ENCODE assay signal across 9 cellular contexts in the genomic region with DNA sequence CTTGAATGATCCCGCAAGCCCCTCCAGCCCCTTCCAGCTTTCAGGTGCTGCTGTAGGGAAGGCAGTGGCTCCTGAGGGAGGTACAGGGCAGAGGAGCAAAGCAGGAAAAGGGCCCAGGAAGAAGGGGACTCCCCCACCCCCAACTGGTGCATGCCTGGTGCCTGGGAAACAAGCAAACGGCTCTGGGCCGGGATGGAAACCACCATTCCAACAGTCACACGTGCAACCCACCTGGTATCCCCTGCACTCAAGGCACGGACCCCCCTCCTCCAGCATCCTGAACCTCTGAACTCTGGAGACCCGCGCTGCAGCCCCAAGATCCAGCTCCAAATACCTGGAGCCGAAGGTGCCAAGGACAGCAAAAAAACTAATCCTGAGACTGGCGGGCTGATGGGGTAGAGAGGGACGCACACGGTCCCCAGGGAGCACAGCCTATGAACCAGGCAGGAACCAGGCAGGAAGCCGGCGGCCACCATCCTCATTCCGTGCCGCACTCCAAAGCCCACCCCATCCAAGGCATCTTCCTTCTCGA. TPM values are rescaled to one million over a fixed set of nuclear protein-coding genes. Genes with fewer than 3 reads are reported as not detected.
A peak's percentile ranks its signal among the peaks of the same experiment; 100 is the strongest.
DNase-seq lines count a peak whose midpoint lies in the region; ATAC-seq and TF ChIP-seq lines count a peak whose summit lies in the region.
"Had no signal": no experiment of that assay in that cellular context is flagged by ENCODE, and none has a peak within 500 bp of the region (broad histone marks: within the 10 kb centered on the region; RNA-seq: fewer than 3 reads in every experiment).

No MANE protein-coding gene starts in this region.

- H3K9ac ChIP-seq in GM23248 = no peak overlapping the region

- 34 to 37% methylated on average over 16 of the region's 16 CpGs for WGBS in GM23248 (ENCODE audit: low coverage in 1 of 2, low lambda C conversion rate in 2 of 2, missing lambda C conversion rate in 2 of 2), 2 experiments

- TF ChIP-seq CTCF in brain (conservative IDR thresholded peaks at IDR 0.05) (no peak), type B pancreatic cell (conservative IDR thresholded peaks at IDR 0.05) (no peak)

- H3K36me3 ChIP-seq in GM23248 (ENCODE audit: low read depth) = no peaks in the 10 kb centered on the region

- H3K27ac ChIP-seq in GM23248 = no peak overlapping the region

- no peak for ATAC-seq in activated T-cell treated with anti-CD3 and anti-CD28 coated beads, Interleukin-2, amount 50 U/mL, for 72 hours (replicated peaks in 1 of 2)
- no peak for ATAC-seq in memory B cell (ENCODE audit: low read depth)
- no peak for ATAC-seq in HG03457 (IDR thresholded peaks at IDR 0.05; ENCODE audit: unreplicated experiment)

- no peaks in the 10 kb centered on the region for H3K9me2 ChIP-seq in GM23248 (ENCODE audit: insufficient read depth)

- no peak overlapping the region for H3K4me2 ChIP-seq in GM23248 (ENCODE audit: unreplicated experiment)

- no peaks in the 10 kb centered on the region for H3F3A ChIP-seq in GM23248 (ENCODE audit: insufficient read depth)

- H3K79me2 ChIP-seq in GM23248 (ENCODE audit: insufficient read depth) = no peaks in the 10 kb centered on the region

- H3K4me3 ChIP-seq in GM23248 = no peak overlapping the region

- H3K9me3 Mint-ChIP-seq in activated T-cell treated with anti-CD3 and anti-CD28 coated beads, Interleukin-2, amount 50 U/mL, for 72 hours = no peaks in the 10 kb centered on the region
- H3K9me3 Mint-ChIP-seq in brain (no peaks in the 10 kb centered on the region), memory B cell (no peaks in the 10 kb centered on the region), type B pancreatic cell (no peaks in the 10 kb centered on the region)

- in situ Hi-C loops in GM23248 (cut with MboI) = no loop called here

- H4K20me1 ChIP-seq in GM23248 (ENCODE audit: insufficient read depth) = no peaks in the 10 kb centered on the region

- no peak overlapping the region for H3K27ac Mint-ChIP-seq in activated T-cell treated with anti-CD3 and anti-CD28 coated beads, Interleukin-2, amount 50 U/mL, for 72 hours
- H3K27ac Mint-ChIP-seq in brain (peak overlapping the region in 2 of 5 experiments; percentile 41 to 58), memory B cell (no peak overlapping the region), type B pancreatic cell (no peak overlapping the region)

- no peak overlapping the region for H2AFZ ChIP-seq in GM23248

- H3K4me1 ChIP-seq in GM23248 (ENCODE audit: insufficient read depth) = no peaks in the 10 kb centered on the region

- peaks cover 0 to 2% of the 10 kb centered on the region in 2 donors for H3K36me3 Mint-ChIP-seq in activated T-cell treated with anti-CD3 and anti-CD28 coated beads, Interleukin-2, amount 50 U/mL, for 72 hours (ENCODE audit: insufficient read depth in 2 of 2)
- H3K36me3 Mint-ChIP-seq in brain (no peaks in the 10 kb centered on the region), memory B cell (no peaks in the 10 kb centered on the region), type B pancreatic cell (no peaks in the 10 kb centered on the region)

- H3K27me3 ChIP-seq in GM23248 (replicated peaks; ENCODE audit: insufficient read depth) = peaks cover 76% of the 10 kb centered on the region

- no peaks in the 10 kb centered on the region for H3K9me3 ChIP-seq in GM23248 (ENCODE audit: low read depth)

- DNase-seq in activated T-cell treated with anti-CD3 and anti-CD28 coated beads, Interleukin-2, amount 50 U/mL, for 72 hours = no peak
- DNase-seq in activated T-cell treated with anti-CD3 and anti-CD28 coated beads, Interleukin-2, amount 50 U/mL, for 1 hour = no peak
- DNase-seq in memory B cell (ENCODE audit: low spot score in 2 of 2) (no peak), type B pancreatic cell (ENCODE audit: extremely low spot score, unreplicated experiment) (no peak), GM23248 (no peak), medulla oblongata (ENCODE audit: extremely low spot score) (no peak)
- DNase-seq: SHP77 had no signal

- peaks cover 77% of the 10 kb centered on the region for H3K27me3 Mint-ChIP-seq in activated T-cell treated with anti-CD3 and anti-CD28 coated beads, Interleukin-2, amount 50 U/mL, for 72 hours (ENCODE audit: low read depth)
- peaks cover 65% of the 10 kb centered on the region for H3K27me3 Mint-ChIP-seq in brain
- H3K27me3 Mint-ChIP-seq in memory B cell = peaks cover 28% of the 10 kb centered on the region
- peaks cover 92% of the 10 kb centered on the region for H3K27me3 Mint-ChIP-seq in type B pancreatic cell

- peak overlapping the region; percentile 54 to 67 for H3K4me3 Mint-ChIP-seq in activated T-cell treated with anti-CD3 and anti-CD28 coated beads, Interleukin-2, amount 50 U/mL, for 72 hours
- H3K4me3 Mint-ChIP-seq in brain = peak overlapping the region; percentile 81 to 85 (median 85)
- H3K4me3 Mint-ChIP-seq in memory B cell = peak overlapping the region; percentile 39
- H3K4me3 Mint-ChIP-seq in type B pancreatic cell = peak overlapping the region; percentile 76

- H3K4me1 Mint-ChIP-seq in activated T-cell treated with anti-CD3 and anti-CD28 coated beads, Interleukin-2, amount 50 U/mL, for 72 hours (ENCODE audit: low read depth) = peaks cover 19% of the 10 kb centered on the region
- H3K4me1 Mint-ChIP-seq in brain = peaks cover 81% of the 10 kb centered on the region
- H3K4me1 Mint-ChIP-seq in memory B cell = peaks cover 6% of the 10 kb centered on the region
- peaks cover 17% of the 10 kb centered on the region for H3K4me1 Mint-ChIP-seq in type B pancreatic cell (ENCODE audit: unreplicated experiment)

RNA-seq across cellular contexts. Expression of a gene that starts 0.5 kb away (rescaled TPM):
- under 1 TPM; 0.46 to 0.53 TPM for total RNA-seq in activated T-cell treated with anti-CD3 and anti-CD28 coated beads, Interleukin-2, amount 50 U/mL, for 72 hours
- 9.7 TPM for polyA plus RNA-seq in brain (ENCODE audit: insufficient read depth, low read depth, low replicate concordance)
- 0.36 and 2.0 TPM in 2 replicates for total RNA-seq in type B pancreatic cell (ENCODE audit: low replicate concordance)
- not detected in 2 replicates for total RNA-seq in GM23248 (2014; rRNA removed; shearing (Covaris generic))
- not detected in 2 replicates for polyA plus RNA-seq in GM23248 (2016; fragmentation: Nextera tagmentation; extraction: Ambion mirVana)

RNA-seq across cellular contexts. Expression of a gene that starts 24.4 kb away (rescaled TPM):
- not detected for total RNA-seq in activated T-cell treated with anti-CD3 and anti-CD28 coated beads, Interleukin-2, amount 50 U/mL, for 72 hours
- 9.0 TPM for polyA plus RNA-seq in brain (ENCODE audit: insufficient read depth, low read depth, low replicate concordance)
- 2.8 TPM in 1 of 2 replicates, not detected in the other for total RNA-seq in type B pancreatic cell (ENCODE audit: low replicate concordance)
- total RNA-seq in GM23248 (2014; rRNA removed; shearing (Covaris generic)) = not detected in 2 replicates
- polyA plus RNA-seq in GM23248 (2016; fragmentation: Nextera tagmentation; extraction: Ambion mirVana) = not detected in 2 replicates
